ENCODE assay signal across 8 cellular contexts in genomic region chr12:54360717-54361456, GRCh38. TPM values are rescaled to one million over a fixed set of nuclear protein-coding genes. Genes with fewer than 3 reads are reported as not detected.
DNase-seq lines count a peak whose midpoint lies in the region; ATAC-seq and TF ChIP-seq lines count a peak whose summit lies in the region.

No MANE protein-coding gene starts in this region.

- ATAC-seq in HG02870 (IDR thresholded peaks at IDR 0.05; ENCODE audit: unreplicated experiment) = no peak

- peaks cover 34% of the 10 kb centered on the region for H3K4me1 Mint-ChIP-seq in activated CD4-positive, alpha-beta T cell treated with anti-CD3 and anti-CD28 coated beads, Interleukin-2, amount 10 ng/mL, durations not matched to agents 24 days and 14 days

- H3K9me3 Mint-ChIP-seq in activated CD4-positive, alpha-beta T cell treated with anti-CD3 and anti-CD28 coated beads, Interleukin-2, amount 10 ng/mL, durations not matched to agents 24 days and 14 days = no peaks in the 10 kb centered on the region

- peak; percentile 94 for TF ChIP-seq CTCF in GM13977 (IDR thresholded peaks at IDR 0.05; ENCODE audit: extremely low read depth, insufficient read depth, missing control alignments)

- in situ Hi-C loops in GM13977 (cut with MboI; ENCODE audit: low pct_unique_long_range_greater_than_20kb, low sequenced_read_pairs, unreplicated experiment) = loop anchor here (10.0 to 25.0 kb wide), 3 partner anchors 66 to 349 kb away; partner anchors contain the start of genes HOXC8 and HOXC9

- no peaks in the 10 kb centered on the region for H3K36me3 Mint-ChIP-seq in activated CD4-positive, alpha-beta T cell treated with anti-CD3 and anti-CD28 coated beads, Interleukin-2, amount 10 ng/mL, durations not matched to agents 24 days and 14 days (ENCODE audit: low read depth)

- intact Hi-C loops in activated CD4-positive, alpha-beta T cell treated with anti-CD3 and anti-CD28 coated beads, Interleukin-2, amount 10 ng/mL, durations not matched to agents 24 days and 14 days (cut with micrococcal nuclease) = loop anchor here (1.0 to 10.0 kb wide), 2 partner anchors 67 to 356 kb away; partner anchors contain the start of genes HOXC8 and HOXC9

- H3K27ac ChIP-seq in substantia nigra (ENCODE audit: low read depth, low read length, poor library complexity, severe bottlenecking) = no peak overlapping the region

- DNase-seq in A172 (ENCODE audit: low spot score) = peak; percentile 82
- no peak for DNase-seq in GM13977 (ENCODE audit: low spot score)
- DNase-seq in NCI-H2171 treated with DMSO at 0.1 percent for 48 hours (lab: John Stamatoyannopoulos, UW) = peak; percentile 70
- peak; percentile 88 for DNase-seq in activated CD4-positive, alpha-beta T cell treated with anti-CD3 and anti-CD28 coated beads, Interleukin-2, amount 10 ng/mL, durations not matched to agents 24 days and 14 days
- DNase-seq in effector CD4-positive, alpha-beta T cell = peak; percentile 41
- DNase-seq in midbrain (lab: John Stamatoyannopoulos, UW) = peak; percentile 81
- peak in 36 of 49 donors; percentile 13 to 83 (median 64) for DNase-seq in substantia nigra (lab: John Stamatoyannopoulos, UW)

- no peaks in the 10 kb centered on the region for H3K27me3 Mint-ChIP-seq in activated CD4-positive, alpha-beta T cell treated with anti-CD3 and anti-CD28 coated beads, Interleukin-2, amount 10 ng/mL, durations not matched to agents 24 days and 14 days

- H3K4me3 Mint-ChIP-seq in activated CD4-positive, alpha-beta T cell treated with anti-CD3 and anti-CD28 coated beads, Interleukin-2, amount 10 ng/mL, durations not matched to agents 24 days and 14 days = peak overlapping the region; percentile 33

- peak overlapping the region; percentile 73 for H3K27ac Mint-ChIP-seq in activated CD4-positive, alpha-beta T cell treated with anti-CD3 and anti-CD28 coated beads, Interleukin-2, amount 10 ng/mL, durations not matched to agents 24 days and 14 days

RNA-seq across cellular contexts. Expression of gene GPR84, which starts 3.4 kb away (rescaled TPM):
- total RNA-seq in A172 (2014; rRNA removed; shearing (Covaris generic)) = not detected in 2 replicates
- total RNA-seq in activated CD4-positive, alpha-beta T cell treated with anti-CD3 and anti-CD28 coated beads, Interleukin-2, amount 10 ng/mL, durations not matched to agents 24 days and 14 days = 1.5 TPM in 2 replicates

RNA-seq across cellular contexts. Expression of gene ZNF385A, which starts 23.6 kb away (rescaled TPM):
- 1.3 and 5.3 TPM in 2 replicates for total RNA-seq in A172 (2014; rRNA removed; shearing (Covaris generic))
- total RNA-seq in activated CD4-positive, alpha-beta T cell treated with anti-CD3 and anti-CD28 coated beads, Interleukin-2, amount 10 ng/mL, durations not matched to agents 24 days and 14 days = 0.84 and 1.2 TPM in 2 replicates

RNA-seq across cellular contexts. Expression of gene COPZ1, which starts 36.0 kb away (rescaled TPM):
- total RNA-seq in A172 (2014; rRNA removed; shearing (Covaris generic)) = 209 and 243 TPM in 2 replicates
- total RNA-seq in activated CD4-positive, alpha-beta T cell treated with anti-CD3 and anti-CD28 coated beads, Interleukin-2, amount 10 ng/mL, durations not matched to agents 24 days and 14 days = 116 and 121 TPM in 2 replicates

RNA-seq across cellular contexts. Expression of gene ITGA5, which starts 58.2 kb away (rescaled TPM):
- 215 and 219 TPM in 2 replicates for total RNA-seq in A172 (2014; rRNA removed; shearing (Covaris generic))
- 43.9 and 48.0 TPM in 2 replicates for total RNA-seq in activated CD4-positive, alpha-beta T cell treated with anti-CD3 and anti-CD28 coated beads, Interleukin-2, amount 10 ng/mL, durations not matched to agents 24 days and 14 days
